Comparison of ENCODE assay signal across 18 cellular contexts in the genomic region with DNA sequence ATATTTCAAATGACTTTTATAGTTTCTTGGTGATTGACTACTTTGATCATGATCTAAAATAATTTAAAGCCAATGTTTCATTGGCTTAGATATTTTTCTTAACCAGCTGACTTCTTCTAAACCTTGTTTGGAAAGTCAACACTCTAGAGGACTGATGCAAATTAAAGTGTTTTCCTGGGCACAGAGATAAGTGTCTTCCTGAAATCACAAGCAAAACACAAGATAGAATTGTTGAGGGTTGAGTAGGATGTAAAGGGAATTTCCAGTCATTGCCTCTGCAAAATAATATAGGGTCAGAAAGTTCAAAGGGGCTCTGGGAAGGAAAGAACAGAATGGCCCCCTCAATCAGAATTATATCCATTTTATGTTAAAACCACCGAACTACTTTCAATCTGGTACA.
"Had no signal": no experiment of that assay in that cellular context is flagged by ENCODE, and none has a peak within 500 bp of the region (broad histone marks: within the 10 kb centered on the region; RNA-seq: fewer than 3 reads in every experiment).

No MANE protein-coding gene starts in this region.

- ATAC-seq: activated CD8-positive, alpha-beta memory T cell treated with anti-CD3 and anti-CD28 coated beads, Interleukin-2, amount 10 ng/mL, durations not matched to agents 7 days and 5 days; body of pancreas; pancreas; right lobe of liver; stimulated activated effector memory CD8-positive, alpha-beta T cell treated with anti-CD3 and anti-CD28 coated beads, Interleukin-12 subunit alpha, Interleukin-12 subunit beta, amount 100 ng/mL, for 72 hours had no signal

- H3K9ac ChIP-seq: neural progenitor cell, SK-N-SH had no signal

- H3K27me3 ChIP-seq: body of pancreas, neural progenitor cell, pancreas, right lobe of liver had no signal

- H3K9me3 Mint-ChIP-seq: activated B cell treated with CpG ODN at 0.5 μM for 24 hours; activated CD4-positive, alpha-beta memory T cell treated with anti-CD3 and anti-CD28 coated beads, Interleukin-2, amount 10 ng/mL, durations not matched to agents 7 days and 5 days; activated naive CD8-positive, alpha-beta T cell treated with anti-CD3 and anti-CD28 coated beads, Interleukin-2, amount 10 ng/mL, durations not matched to agents 7 days and 5 days; neural progenitor cell; T-helper 2 cell treated with Interferon-gamma antibody and Interleukin-4, amounts not matched to agents 5 μg/mL and 100 μg/mL, for 36 hours had no signal

- H3K27ac ChIP-seq: body of pancreas, left ventricle myocardium inferior, neural progenitor cell, pancreas, right lobe of liver had no signal

- H3K4me3 ChIP-seq: body of pancreas, left ventricle myocardium inferior, neural progenitor cell, pancreas, right lobe of liver had no signal

- H3K4me2 ChIP-seq: neural progenitor cell, SK-N-SH had no signal

- H3K27ac Mint-ChIP-seq: activated B cell treated with CpG ODN at 0.5 μM for 24 hours; activated CD4-positive, alpha-beta memory T cell treated with anti-CD3 and anti-CD28 coated beads, Interleukin-2, amount 10 ng/mL, durations not matched to agents 7 days and 5 days; activated CD8-positive, alpha-beta memory T cell treated with anti-CD3 and anti-CD28 coated beads, Interleukin-2, amount 10 ng/mL, durations not matched to agents 7 days and 5 days; activated naive CD8-positive, alpha-beta T cell treated with anti-CD3 and anti-CD28 coated beads, Interleukin-2, amount 10 ng/mL, durations not matched to agents 7 days and 5 days; neural progenitor cell; stimulated activated effector memory CD8-positive, alpha-beta T cell treated with anti-CD3 and anti-CD28 coated beads, Interleukin-12 subunit alpha, Interleukin-12 subunit beta, amount 100 ng/mL, for 72 hours; T-helper 2 cell treated with Interferon-gamma antibody and Interleukin-4, amounts not matched to agents 5 μg/mL and 100 μg/mL, for 36 hours had no signal

- H3K4me3 Mint-ChIP-seq: activated B cell treated with CpG ODN at 0.5 μM for 24 hours; activated CD4-positive, alpha-beta memory T cell treated with anti-CD3 and anti-CD28 coated beads, Interleukin-2, amount 10 ng/mL, durations not matched to agents 7 days and 5 days; activated CD8-positive, alpha-beta memory T cell treated with anti-CD3 and anti-CD28 coated beads, Interleukin-2, amount 10 ng/mL, durations not matched to agents 7 days and 5 days; activated naive CD8-positive, alpha-beta T cell treated with anti-CD3 and anti-CD28 coated beads, Interleukin-2, amount 10 ng/mL, durations not matched to agents 7 days and 5 days; central memory CD8-positive, alpha-beta T cell; neural progenitor cell; stimulated activated effector memory CD8-positive, alpha-beta T cell treated with anti-CD3 and anti-CD28 coated beads, Interleukin-12 subunit alpha, Interleukin-12 subunit beta, amount 100 ng/mL, for 72 hours; T-helper 2 cell treated with Interferon-gamma antibody and Interleukin-4, amounts not matched to agents 5 μg/mL and 100 μg/mL, for 36 hours had no signal

- H3K4me1 ChIP-seq: left ventricle myocardium inferior, right lobe of liver had no signal

- H3K36me3 Mint-ChIP-seq: activated CD8-positive, alpha-beta memory T cell treated with anti-CD3 and anti-CD28 coated beads, Interleukin-2, amount 10 ng/mL, durations not matched to agents 7 days and 5 days; activated naive CD8-positive, alpha-beta T cell treated with anti-CD3 and anti-CD28 coated beads, Interleukin-2, amount 10 ng/mL, durations not matched to agents 7 days and 5 days; neural progenitor cell; stimulated activated effector memory CD8-positive, alpha-beta T cell treated with anti-CD3 and anti-CD28 coated beads, Interleukin-12 subunit alpha, Interleukin-12 subunit beta, amount 100 ng/mL, for 72 hours had no signal

- DNase-seq: activated B cell treated with CpG ODN at 0.5 μM for 24 hours; activated CD4-positive, alpha-beta memory T cell treated with anti-CD3 and anti-CD28 coated beads, Interleukin-2, amount 10 ng/mL, durations not matched to agents 7 days and 5 days; activated CD4-positive, alpha-beta T cell treated with anti-CD3 and anti-CD28 coated beads for 4 hours; activated CD8-positive, alpha-beta memory T cell treated with anti-CD3 and anti-CD28 coated beads, Interleukin-2, amount 10 ng/mL, durations not matched to agents 7 days and 5 days; activated naive CD8-positive, alpha-beta T cell treated with anti-CD3 and anti-CD28 coated beads, Interleukin-2, amount 10 ng/mL, durations not matched to agents 7 days and 5 days; amygdala; body of pancreas; cortex of kidney; glutamatergic neuron; left ventricle myocardium inferior; pancreas; right lobe of liver; SK-N-SH; stimulated activated CD4-positive, alpha-beta T cell treated with anti-CD3 and anti-CD28 coated beads, Interleukin-4, amount 100 ng/mL, for 24 hours had no signal

- H3K36me3 ChIP-seq: left ventricle myocardium inferior, neural progenitor cell, pancreas, right lobe of liver had no signal

- H3K4me1 Mint-ChIP-seq: activated B cell treated with CpG ODN at 0.5 μM for 24 hours; activated CD4-positive, alpha-beta memory T cell treated with anti-CD3 and anti-CD28 coated beads, Interleukin-2, amount 10 ng/mL, durations not matched to agents 7 days and 5 days; activated CD8-positive, alpha-beta memory T cell treated with anti-CD3 and anti-CD28 coated beads, Interleukin-2, amount 10 ng/mL, durations not matched to agents 7 days and 5 days; activated naive CD8-positive, alpha-beta T cell treated with anti-CD3 and anti-CD28 coated beads, Interleukin-2, amount 10 ng/mL, durations not matched to agents 7 days and 5 days; central memory CD8-positive, alpha-beta T cell; stimulated activated effector memory CD8-positive, alpha-beta T cell treated with anti-CD3 and anti-CD28 coated beads, Interleukin-12 subunit alpha, Interleukin-12 subunit beta, amount 100 ng/mL, for 72 hours had no signal

- H3K27me3 Mint-ChIP-seq: activated B cell treated with CpG ODN at 0.5 μM for 24 hours; activated CD4-positive, alpha-beta memory T cell treated with anti-CD3 and anti-CD28 coated beads, Interleukin-2, amount 10 ng/mL, durations not matched to agents 7 days and 5 days; activated CD8-positive, alpha-beta memory T cell treated with anti-CD3 and anti-CD28 coated beads, Interleukin-2, amount 10 ng/mL, durations not matched to agents 7 days and 5 days; activated naive CD8-positive, alpha-beta T cell treated with anti-CD3 and anti-CD28 coated beads, Interleukin-2, amount 10 ng/mL, durations not matched to agents 7 days and 5 days; central memory CD8-positive, alpha-beta T cell had no signal

- H3K9me3 ChIP-seq: body of pancreas, left ventricle myocardium inferior, pancreas, right lobe of liver, SK-N-SH had no signal
